ENCODE assay signal across 8 cellular contexts in the genomic region with DNA sequence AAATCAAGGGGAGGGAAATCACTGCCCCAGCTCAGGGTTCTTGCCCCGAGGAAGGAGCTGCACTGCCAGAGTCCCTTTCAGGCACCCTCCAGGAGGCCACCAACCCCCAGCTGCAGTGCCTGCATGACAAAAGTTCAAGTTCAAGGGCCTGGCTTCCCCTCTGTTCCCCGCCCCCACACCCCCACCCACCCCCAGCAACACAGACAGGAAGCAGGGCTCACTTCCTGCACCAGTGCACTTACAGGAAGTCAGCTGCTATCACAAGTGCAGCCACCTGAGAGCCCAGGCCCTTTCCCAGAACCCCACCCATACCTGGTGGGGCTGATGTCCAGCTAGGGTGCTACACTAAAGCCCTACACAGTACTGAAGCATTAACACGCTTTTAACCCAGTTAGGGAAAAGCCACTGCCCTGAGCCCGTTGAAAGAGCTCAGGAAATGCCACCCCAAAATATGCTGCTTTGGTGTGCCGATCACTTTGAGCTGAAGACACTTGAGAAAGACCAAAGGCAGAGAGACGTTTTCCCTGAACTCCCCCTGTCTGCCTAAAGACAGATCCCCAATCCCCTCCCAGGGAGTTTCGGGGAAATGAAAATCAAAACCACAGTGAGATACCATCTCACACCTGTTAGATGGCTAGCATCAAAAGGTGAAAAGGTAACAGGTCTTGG.
DNase-seq lines count a peak whose midpoint lies in the region; ATAC-seq and TF ChIP-seq lines count a peak whose summit lies in the region.

No MANE protein-coding gene starts in this region.

- TF ChIP-seq CTCF in KMS-11 (conservative IDR thresholded peaks at IDR 0.05; ENCODE audit: low read depth, low read length), result no peak

- H3K27ac ChIP-seq in KMS-11, result no peak overlapping the region

- no peaks in the 10 kb centered on the region for H4K20me1 ChIP-seq in KMS-11 (ENCODE audit: insufficient read depth)

- H3K4me1 ChIP-seq in KMS-11 (ENCODE audit: low read depth, poor library complexity, severe bottlenecking), result peaks cover 29% of the 10 kb centered on the region

- no peaks in the 10 kb centered on the region for H3K36me3 ChIP-seq in KMS-11 (ENCODE audit: insufficient read depth)

- no peaks in the 10 kb centered on the region for H3K27me3 ChIP-seq in KMS-11 (ENCODE audit: insufficient read depth, low read depth)

- no peak overlapping the region for H3K4me3 ChIP-seq in KMS-11 (IDR thresholded peaks at IDR 0.05; ENCODE audit: insufficient read depth, low read depth, low read length)

- H3K4me2 ChIP-seq in KMS-11, result no peak overlapping the region

- DNase-seq in NK-92 treated with Interleukin-12 subunit alpha and Interleukin-12 subunit beta, amount 100 ng/mL, for 24 hours (lab: John Stamatoyannopoulos, UW), result peak; percentile 68
- DNase-seq in NK-92 (lab: John Stamatoyannopoulos, UW; ENCODE audit: unreplicated experiment), result no peak
- peak; percentile 81 for DNase-seq in activated effector memory CD4-positive, alpha-beta T cell treated with anti-CD3 and anti-CD28 coated beads, Interleukin-2, amount 50 U/mL, for 16 hours
- DNase-seq in stimulated activated CD8-positive, alpha-beta memory T cell treated with anti-CD3 and anti-CD28 coated beads, Interleukin-12 subunit alpha, Interleukin-12 subunit beta, amount 100 ng/mL, for 24 hours (ENCODE audit: extremely low read depth), result peak; percentile 23
- no peak for DNase-seq in left lobe of liver (ENCODE audit: low spot score)
- DNase-seq in NCI-H1417 (lab: John Stamatoyannopoulos, UW), result no peak
- DNase-seq in NOMO-1 treated with DMSO at 0.1 percent for 48 hours (lab: John Stamatoyannopoulos, UW; ENCODE audit: unreplicated experiment), result no peak

- ATAC-seq in left lobe of liver, result no peak

- H3K79me2 ChIP-seq in KMS-11 (ENCODE audit: insufficient read depth, low read depth), result no peaks in the 10 kb centered on the region

- H2AFZ ChIP-seq in KMS-11 (ENCODE audit: low read depth), result peak overlapping the region; percentile 34

- no peak overlapping the region for H3K9ac ChIP-seq in KMS-11

Comparison
In these comparisons a context has a peak if more than half of its experiments do, and no peak if none do; other contexts are left out.
1. DNase-seq: peak in NK-92 treated with Interleukin-12 subunit alpha and Interleukin-12 subunit beta, amount 100 ng/mL, for 24 hours (single experiment), activated effector memory CD4-positive, alpha-beta T cell treated with anti-CD3 and anti-CD28 coated beads, Interleukin-2, amount 50 U/mL, for 16 hours (single experiment) and stimulated activated CD8-positive, alpha-beta memory T cell treated with anti-CD3 and anti-CD28 coated beads, Interleukin-12 subunit alpha, Interleukin-12 subunit beta, amount 100 ng/mL, for 24 hours (single experiment); none in NK-92 (single experiment), left lobe of liver (single experiment), NCI-H1417 (0 of 3) and NOMO-1 treated with DMSO at 0.1 percent for 48 hours (single experiment).